ENCODE assay signal across 12 cellular contexts in genomic region chr17:38451030-38451839, GRCh38. TPM values are rescaled to one million over a fixed set of nuclear protein-coding genes. Genes with fewer than 3 reads are reported as not detected.
A peak's percentile ranks its signal among the peaks of the same experiment; 100 is the strongest.
DNase-seq lines count a peak whose midpoint lies in the region; ATAC-seq and TF ChIP-seq lines count a peak whose summit lies in the region.
"Had no signal": no experiment of that assay in that cellular context is flagged by ENCODE, and none has a peak within 500 bp of the region (broad histone marks: within the 10 kb centered on the region; RNA-seq: fewer than 3 reads in every experiment).

No MANE protein-coding gene starts in this region.

- H3K4me1 ChIP-seq in muscle layer of duodenum (ENCODE audit: control insufficient read depth in 1 of 2, insufficient read depth in 2 of 2, low read length in 2 of 2): peaks cover 12 to 57% of the 10 kb centered on the region in 2 donors

- no peaks in the 10 kb centered on the region for H3K36me3 ChIP-seq in muscle layer of duodenum (ENCODE audit: control insufficient read depth in 1 of 2, insufficient read depth in 2 of 2, low read length in 2 of 2)

- H3K4me3 ChIP-seq in AG04450 (ENCODE audit: low read depth, low read length): peak overlapping the region; percentile 59
- H3K4me3 ChIP-seq in muscle layer of duodenum (ENCODE audit: low read depth in 1 of 2, low read length in 2 of 2): no peak overlapping the region

- POLR2A ChIA-PET in AG04450 (lab: Yijun Ruan, JAX): interaction anchor here (0.6 to 3.7 kb wide), 8 partner anchors 10 to 59 kb away, joined by 3 to 41 read pairs (median 5); no protein-coding TSS in a partner anchor

- peak overlapping the region; percentile 99 for H3K27ac ChIP-seq in AG04450 (ENCODE audit: low read depth, low read length)
- peak overlapping the region; percentile 63 for H3K27ac ChIP-seq in muscle layer of duodenum (ENCODE audit: low read length)

- H3K27me3 ChIP-seq in AG04450 (ENCODE audit: control insufficient read depth, insufficient read depth, low read length): no peaks in the 10 kb centered on the region
- no peaks in the 10 kb centered on the region for H3K27me3 ChIP-seq in muscle layer of duodenum (ENCODE audit: low read depth, low read length)

- no peak for ATAC-seq in GM21447 (IDR thresholded peaks at IDR 0.05; ENCODE audit: unreplicated experiment)
- ATAC-seq: esophagus mucosa, T-helper 17 cell had no signal

- TF ChIP-seq CTCF in AG04450 (IDR thresholded peaks at IDR 0.05; ENCODE audit: low read depth, low read length): no peak

- CTCF ChIA-PET in AG04450 (lab: Charles Lee): interaction anchor here (1.4 to 1.6 kb wide), 2 partner anchors 24 to 28 kb away, joined by 3 to 5 read pairs; no protein-coding TSS in a partner anchor

- DNase-seq in AG04450 (ENCODE audit: low read depth, low spot score): no peak
- DNase-seq in RPMI7951 (ENCODE audit: low read depth): peak; percentile 44
- peak; percentile 59 for DNase-seq in fibroblast of gingiva (ENCODE audit: low read depth)
- no peak for DNase-seq in NCI-H187 (lab: John Stamatoyannopoulos, UW)
- DNase-seq in activated T-cell treated with anti-CD3 and anti-CD28 coated beads for 4 hours: no peak
- DNase-seq in activated CD4-positive, alpha-beta T cell treated with anti-CD3 and anti-CD28 coated beads, Interleukin-2, amount 50 U/mL, for 1 hour: no peak
- DNase-seq: CD8-positive, alpha-beta memory T cell; stimulated activated naive CD4-positive, alpha-beta T cell treated with Interleukin-2 at 50 U/mL for 16 hours; T-helper 17 cell had no signal

- H3K9me3 ChIP-seq in AG04450 (ENCODE audit: control insufficient read depth, insufficient read depth, low read length): no peaks in the 10 kb centered on the region
- no peaks in the 10 kb centered on the region for H3K9me3 ChIP-seq in muscle layer of duodenum (ENCODE audit: control insufficient read depth in 1 of 2, low read length in 2 of 2)

RNA-seq across cellular contexts. Expression of gene ARHGAP23, which starts 23.0 kb away (rescaled TPM):
- polyA plus RNA-seq in AG04450 (2011; rRNA removed): 14.1 and 19.3 TPM in 2 replicates
- 32.3 and 33.3 TPM in 2 replicates for polyA minus RNA-seq in AG04450 (2011; rRNA and poly(A)+ RNA removed)
- total RNA-seq in RPMI7951 (2014; rRNA removed; shearing (Covaris generic)): 4.6 and 6.3 TPM in 2 replicates
- polyA plus RNA-seq: CD8-positive, alpha-beta memory T cell had no signal

Comparison
In these comparisons a context has a peak if more than half of its experiments do, and no peak if none do; other contexts are left out.
1. DNase-seq: peak in RPMI7951 (single experiment) and fibroblast of gingiva (single experiment); none in AG04450 (single experiment), NCI-H187 (0 of 2), activated T-cell treated with anti-CD3 and anti-CD28 coated beads for 4 hours (single experiment) and activated CD4-positive, alpha-beta T cell treated with anti-CD3 and anti-CD28 coated beads, Interleukin-2, amount 50 U/mL, for 1 hour (single experiment).